Comparison of ENCODE assay signal across 24 cellular contexts in the genomic region with DNA sequence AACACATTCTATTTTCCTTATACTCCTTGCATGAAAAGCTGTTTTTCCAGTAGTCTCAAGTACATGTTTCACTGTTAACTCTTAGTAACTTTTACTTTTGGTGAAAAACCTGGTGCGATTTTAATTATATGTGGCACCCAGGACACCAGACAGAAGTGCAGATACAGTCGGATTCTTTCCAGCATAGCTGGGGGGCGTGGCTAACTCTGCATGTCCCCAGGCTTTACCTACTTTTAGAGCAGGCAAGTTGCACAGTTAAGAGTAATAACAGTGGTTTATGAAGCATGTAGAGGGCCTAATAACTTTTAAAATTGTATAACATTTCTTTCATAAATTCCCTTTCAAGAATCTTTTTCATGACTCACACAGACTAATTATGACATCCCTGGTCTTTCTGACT.
DNase-seq lines count a peak whose midpoint lies in the region; ATAC-seq and TF ChIP-seq lines count a peak whose summit lies in the region.
"Had no signal": no experiment of that assay in that cellular context is flagged by ENCODE, and none has a peak within 500 bp of the region (broad histone marks: within the 10 kb centered on the region; RNA-seq: fewer than 3 reads in every experiment).

No MANE protein-coding gene starts in this region.

- H3K27ac ChIP-seq in trophoblast cell (ENCODE audit: low read depth, low read length) = no peak overlapping the region
- H3K27ac ChIP-seq: C4-2B, KMS-11, Peyer's patch had no signal

- H4K8ac ChIP-seq in trophoblast cell (ENCODE audit: low read depth, low read length) = no peak overlapping the region

- no peak overlapping the region for H3K4me2 ChIP-seq in trophoblast cell (ENCODE audit: low read length)
- H3K4me2 ChIP-seq: KMS-11, SK-N-SH had no signal

- H2BK120ac ChIP-seq in trophoblast cell (ENCODE audit: insufficient read depth, low read length, poor library complexity) = no peak overlapping the region

- DNase-seq in EL = peak; percentile 36
- DNase-seq in M059J (ENCODE audit: low read depth) = peak; percentile 33
- peak; percentile 3 for DNase-seq in fibroblast of villous mesenchyme (ENCODE audit: low read depth)
- DNase-seq in trophoblast cell = peak; percentile 33 to 49
- no peak for DNase-seq in NCI-H526 treated with DMSO at 0.1 percent for 48 hours (lab: John Stamatoyannopoulos, UW)
- DNase-seq in AML-193 (lab: John Stamatoyannopoulos, UW) = no peak
- DNase-seq: Caco-2; CD8-positive, alpha-beta T cell; GOT3; NCI-H1048; NCI-H1417 treated with DMSO at 0.1 percent for 48 hours; NCI-H1694 treated with DMSO at 0.1 percent for 48 hours; NCI-H2171 treated with DMSO at 0.1 percent for 48 hours; NCI-H446 treated with DMSO at 0.1 percent for 48 hours; NCI-H526; OCI-M1; Peyer's patch; SIG-M5; SK-N-SH; T-helper 17 cell had no signal

- H3K9me3 ChIP-seq in trophoblast cell (ENCODE audit: insufficient read depth, low read depth, low read length) = no peaks in the 10 kb centered on the region
- H3K9me3 ChIP-seq: Caco-2, HAP-1, Peyer's patch, SK-N-SH had no signal

- H4K91ac ChIP-seq in trophoblast cell (ENCODE audit: low read depth, low read length) = no peak overlapping the region

- no peak overlapping the region for H3K18ac ChIP-seq in trophoblast cell (ENCODE audit: low read length)

- no peaks in the 10 kb centered on the region for H3K27me3 ChIP-seq in trophoblast cell (ENCODE audit: insufficient read depth, low read length)
- H3K27me3 ChIP-seq: Peyer's patch had no signal

- H2BK12ac ChIP-seq in trophoblast cell (ENCODE audit: low read length) = no peak overlapping the region

- H3K79me1 ChIP-seq in trophoblast cell (ENCODE audit: low read length) = no peaks in the 10 kb centered on the region

- no peak for ATAC-seq in GM19395 (IDR thresholded peaks at IDR 0.05; ENCODE audit: unreplicated experiment)
- ATAC-seq: CD8-positive, alpha-beta T cell; T-helper 17 cell had no signal

- H3K23ac ChIP-seq in trophoblast cell (ENCODE audit: low read length) = no peak overlapping the region

- no peak overlapping the region for H3K4me3 ChIP-seq in fibroblast of villous mesenchyme (ENCODE audit: low read depth, low read length)
- no peak overlapping the region for H3K4me3 ChIP-seq in trophoblast cell (ENCODE audit: low read depth, low read length)
- H3K4me3 ChIP-seq: HAP-1, Peyer's patch had no signal

- H4K12ac ChIP-seq in trophoblast cell (ENCODE audit: low read depth, low read length) = no peak overlapping the region

- TF ChIP-seq CTCF in fibroblast of villous mesenchyme (IDR thresholded peaks at IDR 0.05; ENCODE audit: insufficient read depth, low read depth, low read length) = no peak

- H3K79me2 ChIP-seq in trophoblast cell (ENCODE audit: control insufficient read depth, insufficient read depth, low read length, poor library complexity) = no peaks in the 10 kb centered on the region

- WGBS in trophoblast cell (ENCODE audit: extremely low coverage, insufficient coverage, insufficient read length) = no CpG with 5 or more reads among the region's 3 CpGs

- peaks cover 3 to 4% of the 10 kb centered on the region in 2 experiments for H3K4me1 ChIP-seq in trophoblast cell (ENCODE audit: control insufficient read depth in 1 of 2, insufficient read depth in 2 of 2, low read length in 2 of 2)
- H3K4me1 ChIP-seq: Caco-2, HAP-1 had no signal

- H2AFZ ChIP-seq in trophoblast cell (ENCODE audit: insufficient read depth, low read length, poor library complexity) = no peak overlapping the region

- H3K4ac ChIP-seq in trophoblast cell (ENCODE audit: low read depth, low read length) = no peak overlapping the region

- no peaks in the 10 kb centered on the region for H3K36me3 ChIP-seq in trophoblast cell (ENCODE audit: control insufficient read depth in 1 of 2, insufficient read depth in 2 of 2, low read length in 2 of 2)
- H3K36me3 ChIP-seq: HAP-1, Peyer's patch had no signal

- H2AK5ac ChIP-seq in trophoblast cell (ENCODE audit: low read length) = no peak overlapping the region

- H2BK5ac ChIP-seq in trophoblast cell (ENCODE audit: low read depth, low read length, poor library complexity) = no peak overlapping the region

- no peak overlapping the region for H3K9ac ChIP-seq in trophoblast cell (ENCODE audit: low read length)
- H3K9ac ChIP-seq: KMS-11, SK-N-SH had no signal

- no peak overlapping the region for H3K14ac ChIP-seq in trophoblast cell (ENCODE audit: low read length)

Comparison
In these comparisons a context has a peak if more than half of its experiments do, and no peak if none do; other contexts are left out.
1. DNase-seq: peak in EL (single experiment), M059J (single experiment), fibroblast of villous mesenchyme (single experiment) and trophoblast cell (2 of 2); none in NCI-H526 treated with DMSO at 0.1 percent for 48 hours (single experiment) and AML-193 (0 of 2).